In the genomic region with DNA sequence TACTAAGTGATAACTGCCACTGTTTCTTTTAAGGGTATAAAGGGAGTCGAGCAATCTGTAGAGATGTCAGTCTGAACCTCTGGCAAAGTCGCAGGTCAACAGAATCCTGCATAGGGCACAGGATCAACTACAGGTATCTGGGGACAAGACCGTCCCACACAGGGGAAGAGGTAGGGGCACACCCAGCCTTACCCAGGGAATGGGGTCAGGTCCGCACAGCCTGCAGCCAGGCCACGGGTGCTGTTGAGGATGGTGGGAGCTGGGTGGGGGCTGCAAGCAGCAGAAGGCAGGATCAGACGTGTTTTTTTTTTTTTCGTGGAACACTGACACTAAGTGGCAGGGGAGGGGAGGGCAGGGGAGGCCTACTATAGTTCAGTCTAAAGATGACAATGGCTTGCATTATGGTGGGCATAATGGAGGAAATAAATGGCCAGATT, we compare ENCODE assay signal across 8 cellular contexts. TPM values are rescaled to one million over a fixed set of nuclear protein-coding genes. Genes with fewer than 3 reads are reported as not detected.
A peak's percentile ranks its signal among the peaks of the same experiment; 100 is the strongest.
DNase-seq lines count a peak whose midpoint lies in the region; ATAC-seq, FAIRE-seq and TF ChIP-seq lines count a peak whose summit lies in the region.

No MANE protein-coding gene starts in this region.

- H3K27me3 ChIP-seq in HUES6 (ENCODE audit: control insufficient read depth, insufficient read depth, low read length) (no peaks in the 10 kb centered on the region), K562 (ENCODE audit: control insufficient read depth in 2 of 2, insufficient read depth in 2 of 2, low read length in 2 of 2) (no peaks in the 10 kb centered on the region)

- H3K9ac ChIP-seq in HUES6 (ENCODE audit: low read length) (peak overlapping the region; percentile 73), K562 (ENCODE audit: insufficient read depth in 1 of 2, low read depth in 2 of 2, low read length in 2 of 2) (no peak overlapping the region; a peak in 2 of 4 replicates)

- POLR2A ChIA-PET in K562 (lab: Yijun Ruan, JAX), result no interaction called here

- TF ChIP-seq EP300 in K562 (IDR thresholded peaks at IDR 0.05; ENCODE audit: low read length), result no peak

- H3K9me3 ChIP-seq in HUES6 (ENCODE audit: control insufficient read depth, insufficient read depth, low read depth, low read length), result no peaks in the 10 kb centered on the region
- H3K9me3 ChIP-seq in K562 (replicated peaks; ENCODE audit: control insufficient read depth, insufficient read depth, low read depth, low read length), result no peaks in the 10 kb centered on the region

- peaks cover 0 to 11% of the 10 kb centered on the region in 2 donors for H3K36me3 Mint-ChIP-seq in naive B cell

- in situ Hi-C loops in K562 (cut with MboI), result no loop called here

- peaks cover 22% of the 10 kb centered on the region for H4K20me1 ChIP-seq in K562 (replicated peaks; ENCODE audit: control insufficient read depth, insufficient read depth, low read length)

- DNase-seq in AG10803 (ENCODE audit: low read depth) (no peak), K562 (ENCODE audit: extremely low read depth in 1 of 4, low spot score in 3 of 4) (no peak), naive B cell (no peak), COLO829 (ENCODE audit: low spot score) (no peak), AG20443 (ENCODE audit: low spot score) (no peak), NCI-H2081 (lab: John Stamatoyannopoulos, UW) (no peak)

- H3K4me1 ChIP-seq in HUES6 (ENCODE audit: control insufficient read depth, insufficient read depth, low read length), result peaks cover 26% of the 10 kb centered on the region
- H3K4me1 ChIP-seq in K562 (replicated peaks in 1 of 2; ENCODE audit: control insufficient read depth in 2 of 2, insufficient read depth in 2 of 2, low read length in 2 of 2), result peaks cover 0 to 18% of the 10 kb centered on the region in 2 experiments; a peak in 4 of 5 replicates

- H3K27ac Mint-ChIP-seq in naive B cell, result peak overlapping the region in 5 of 6 donors; percentile 75 to 87 (median 78)

- no TSS peak for BruUV-seq in K562 (replicated peaks; lab: Mats Ljungman, UMichigan)

- H3K4me2 ChIP-seq in K562 (ENCODE audit: insufficient read depth, low read length), result peak overlapping the region; percentile 66

- 93% methylated on average over 4 of the region's 7 CpGs for WGBS in K562 (ENCODE audit: insufficient coverage, low coverage, missing lambda C conversion rate)

- peak overlapping the region; percentile 74 to 90 (median 85) for H3K4me3 Mint-ChIP-seq in naive B cell

- FAIRE-seq in K562 (lab: Jason Lieb, UNC), result no peak

- TF ChIP-seq RAD21 in K562 (CRISPR knock-in tag; conservative IDR thresholded peaks at IDR 0.05 in 1 of 2, IDR thresholded peaks at IDR 0.05 in 1 of 2), result no peak

- no peaks in the 10 kb centered on the region for H3K27me3 Mint-ChIP-seq in naive B cell

- intact Hi-C loops in K562 (cut with micrococcal nuclease), result no loop called here

- no peak for TF ChIP-seq CTCF in AG10803 (conservative IDR thresholded peaks at IDR 0.05; ENCODE audit: low read length)
- TF ChIP-seq CTCF in K562 (IDR thresholded peaks at IDR 0.05 in 2 of 3, conservative IDR thresholded peaks at IDR 0.05 in 1 of 3; ENCODE audit: insufficient read depth in 2 of 3, low read depth in 1 of 3, low read length in 3 of 3), result no peak

- peaks cover 4 to 12% (median 6%) of the 10 kb centered on the region in 7 donors for H3K9me3 Mint-ChIP-seq in naive B cell

- H3K27ac ChIP-seq in HUES6 (ENCODE audit: low read depth, low read length), result no peak overlapping the region
- H3K27ac ChIP-seq in K562 (ENCODE audit: extremely low read depth, low read depth, low read length), result no peak overlapping the region

- H3K9me1 ChIP-seq in K562 (ENCODE audit: control insufficient read depth, insufficient read depth, low read length), result no peaks in the 10 kb centered on the region

- CTCF ChIA-PET in K562 (lab: Yijun Ruan, JAX; ENCODE audit: low intra/inter-chr PET ratio), result no interaction called here

- H3K79me2 ChIP-seq in K562 (ENCODE audit: control insufficient read depth, insufficient read depth, low read length), result peaks cover 94% of the 10 kb centered on the region

- H3K4me1 Mint-ChIP-seq in naive B cell, result peaks cover 34 to 46% (median 44%) of the 10 kb centered on the region in 3 donors

- no peak for TF ChIP-seq POLR2A in K562 (conservative IDR thresholded peaks at IDR 0.05)

- peaks cover 8% of the 10 kb centered on the region for H3K36me3 ChIP-seq in HUES6 (ENCODE audit: control insufficient read depth, insufficient read depth, low read length)
- peaks cover 26% of the 10 kb centered on the region; the same call in 1 of the 3 replicates for H3K36me3 ChIP-seq in K562 (ENCODE audit: control insufficient read depth, insufficient read depth, low read length)

- no peak overlapping the region for H2AFZ ChIP-seq in K562 (ENCODE audit: low read depth, low read length)

- no peak for ATAC-seq in K562
- peak in 1 of 2 donors; percentile 11 for ATAC-seq in naive B cell (ENCODE audit: low read depth in 2 of 2)
- ATAC-seq in GM18870 (IDR thresholded peaks at IDR 0.05; ENCODE audit: unreplicated experiment), result no peak

- H3K4me3 ChIP-seq in AG10803 (ENCODE audit: low read length), result peak overlapping the region; percentile 71
- H3K4me3 ChIP-seq in HUES6 (ENCODE audit: low read depth, low read length), result peak overlapping the region; percentile 85
- H3K4me3 ChIP-seq in K562, result no peak overlapping the region; the same call in 1 of the 2 replicates

TF ChIP-seq in K562, 482 proteins besides CTCF, POLR2A, EP300 and RAD21 (continues in another document):
- TF ChIP-seq PURB (CRISPR knock-in tag; IDR thresholded peaks at IDR 0.05; ENCODE audit: low read depth), result no peak
- TF ChIP-seq NFIC (IDR thresholded peaks at IDR 0.05), result no peak
- TF ChIP-seq NCOA1 (IDR thresholded peaks at IDR 0.05; ENCODE audit: low read depth), result no peak
- TF ChIP-seq GATAD2A (IDR thresholded peaks at IDR 0.05), result no peak
- no peak for TF ChIP-seq ZNF224 (CRISPR knock-in tag; IDR thresholded peaks at IDR 0.05)
- TF ChIP-seq NONO (IDR thresholded peaks at IDR 0.05; ENCODE audit: low read depth in 2 of 2, low read length in 1 of 2), result no peak
- TF ChIP-seq ZNF785 (CRISPR knock-in tag; IDR thresholded peaks at IDR 0.05), result no peak
- no peak for TF ChIP-seq KDM4B (IDR thresholded peaks at IDR 0.05; ENCODE audit: borderline replicate concordance in 2 of 2, low read depth in 1 of 2)
- TF ChIP-seq, protein P1, sequence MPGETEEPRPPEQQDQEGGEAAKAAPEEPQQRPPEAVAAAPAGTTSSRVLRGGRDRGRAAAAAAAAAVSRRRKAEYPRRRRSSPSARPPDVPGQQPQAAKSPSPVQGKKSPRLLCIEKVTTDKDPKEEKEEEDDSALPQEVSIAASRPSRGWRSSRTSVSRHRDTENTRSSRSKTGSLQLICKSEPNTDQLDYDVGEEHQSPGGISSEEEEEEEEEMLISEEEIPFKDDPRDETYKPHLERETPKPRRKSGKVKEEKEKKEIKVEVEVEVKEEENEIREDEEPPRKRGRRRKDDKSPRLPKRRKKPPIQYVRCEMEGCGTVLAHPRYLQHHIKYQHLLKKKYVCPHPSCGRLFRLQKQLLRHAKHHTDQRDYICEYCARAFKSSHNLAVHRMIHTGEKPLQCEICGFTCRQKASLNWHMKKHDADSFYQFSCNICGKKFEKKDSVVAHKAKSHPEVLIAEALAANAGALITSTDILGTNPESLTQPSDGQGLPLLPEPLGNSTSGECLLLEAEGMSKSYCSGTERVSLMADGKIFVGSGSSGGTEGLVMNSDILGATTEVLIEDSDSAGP (CRISPR knock-in tag; IDR thresholded peaks at IDR 0.05), result no peak
- no peak for TF ChIP-seq HMGN3 (IDR thresholded peaks at IDR 0.05; ENCODE audit: borderline replicate concordance, extremely low read depth, insufficient read length, low read depth, low read length)

RNA-seq across cellular contexts. Expression of a gene that starts 41.9 kb away (rescaled TPM):
- total RNA-seq in K562 (2011; cell fraction: chromatin; rRNA removed; ENCODE audit: low replicate concordance), result 614 and 791 TPM in 2 replicates
- total RNA-seq in K562 (2011; cell fraction: nucleolus; rRNA removed), result 306 TPM in 2 replicates
- 325 and 335 TPM in 2 replicates for total RNA-seq in K562 (2011; cell fraction: nucleoplasm; rRNA removed)
- total RNA-seq in K562 (2014; rRNA removed), result 254 and 333 TPM in 2 replicates
- total RNA-seq in K562 (2014; rRNA removed; fragmentation: Illumina TruSeq; extraction: Trizol), result 123 and 130 TPM in 2 replicates
- total RNA-seq in K562 (2015; rRNA removed; fragmentation: Illumina TruSeq; extraction: Trizol), result 163 and 180 TPM in 2 replicates
- 221 and 223 TPM in 2 replicates for total RNA-seq in K562 (2021)
- 106 and 166 TPM in 2 replicates for polyA plus RNA-seq in K562 (2011; rRNA removed)
- polyA plus RNA-seq in K562 (2011; cell fraction: cytosol; rRNA removed), result 115 and 144 TPM in 2 replicates
- polyA plus RNA-seq in K562 (2011; cell fraction: nucleus; rRNA removed), result 272 and 310 TPM in 2 replicates
- 126 and 183 TPM in 2 replicates for polyA plus RNA-seq in K562 (2012)
- polyA plus RNA-seq in K562 (2014; fragmentation: Illumina TruSeq; extraction: Trizol), result 240 and 378 TPM in 2 replicates
- 10 to 100 TPM; 24.4 to 68.4 TPM for polyA plus RNA-seq in K562 (2014; fragmentation: Nextera tagmentation; extraction: Ambion mirVana)
- polyA plus RNA-seq in K562 (2014; rRNA removed), result 111 and 146 TPM in 2 replicates
- 213 and 275 TPM in 2 replicates for polyA minus RNA-seq in K562 (2011; rRNA and poly(A)+ RNA removed)
- 161 and 189 TPM in 2 replicates for polyA minus RNA-seq in K562 (2011; cell fraction: cytosol; rRNA and poly(A)+ RNA removed)
- 111 and 215 TPM in 2 replicates for polyA minus RNA-seq in K562 (2011; cell fraction: nucleus; rRNA and poly(A)+ RNA removed)
- 10 to 100 TPM in 5 of 6 donors, 1 to 10 TPM in 1; 10.0 to 54.7 (median 28.7) TPM for polyA plus RNA-seq in naive B cell (ENCODE audit: low read depth in 6 of 6)

RNA-seq across cellular contexts. Expression of a gene that starts 42.2 kb away (rescaled TPM):
- total RNA-seq in K562 (2011; cell fraction: chromatin; rRNA removed; ENCODE audit: low replicate concordance), result 162 and 401 TPM in 2 replicates
- total RNA-seq in K562 (2011; cell fraction: nucleolus; rRNA removed), result 89.9 and 107 TPM in 2 replicates
- 233 and 405 TPM in 2 replicates for total RNA-seq in K562 (2011; cell fraction: nucleoplasm; rRNA removed)
- total RNA-seq in K562 (2014; rRNA removed) (132 and 145 TPM in 2 replicates), K562 (2014; rRNA removed; fragmentation: Illumina TruSeq; extraction: Trizol) (169 and 197 TPM in 2 replicates), K562 (2015; rRNA removed; fragmentation: Illumina TruSeq; extraction: Trizol) (149 and 166 TPM in 2 replicates), K562 (2021) (144 and 162 TPM in 2 replicates)
- polyA plus RNA-seq in K562 (2011; rRNA removed) (271 and 367 TPM in 2 replicates), K562 (2014; fragmentation: Illumina TruSeq; extraction: Trizol) (232 and 235 TPM in 2 replicates), K562 (2014; fragmentation: Nextera tagmentation; extraction: Ambion mirVana) (100 to 1,000 TPM; 121 to 201 TPM), K562 (2014; rRNA removed) (164 and 179 TPM in 2 replicates), naive B cell (ENCODE audit: low read depth in 6 of 6) (100 to 1,000 TPM in 5 of 6 donors, 10 to 100 TPM in 1; 91.6 to 177 (median 125) TPM)
- 90.2 and 172 TPM in 2 replicates for polyA plus RNA-seq in K562 (2011; cell fraction: cytosol; rRNA removed)
- polyA plus RNA-seq in K562 (2011; cell fraction: nucleus; rRNA removed), result 157 and 224 TPM in 2 replicates
- 139 and 187 TPM in 2 replicates for polyA plus RNA-seq in K562 (2012)
- 260 and 291 TPM in 2 replicates for polyA minus RNA-seq in K562 (2011; rRNA and poly(A)+ RNA removed)
- 84.3 and 90.8 TPM in 2 replicates for polyA minus RNA-seq in K562 (2011; cell fraction: cytosol; rRNA and poly(A)+ RNA removed)
- polyA minus RNA-seq in K562 (2011; cell fraction: nucleus; rRNA and poly(A)+ RNA removed), result 82.0 and 123 TPM in 2 replicates
